In genomic region chr4:89306486-89307184, GRCh38 we compare ENCODE assay signal across 8 cellular contexts. TPM values are rescaled to one million over a fixed set of nuclear protein-coding genes. Genes with fewer than 3 reads are reported as not detected.
DNase-seq lines count a peak whose midpoint lies in the region; ATAC-seq and TF ChIP-seq lines count a peak whose summit lies in the region.

No MANE protein-coding gene starts in this region.

- in situ Hi-C loops in G401 (cut with HindIII; ENCODE audit: low sequenced_read_pairs), result no loop called here

- peaks cover 32% of the 10 kb centered on the region for H3K4me1 Mint-ChIP-seq in progenitor cell of endocrine pancreas (ENCODE audit: low read depth)

- DNase-seq in G401 (ENCODE audit: low spot score) (peak; percentile 77), NCI-H82 (lab: John Stamatoyannopoulos, UW) (peak; percentile 78), epithelial cell of proximal tubule (ENCODE audit: low read depth) (no peak), progenitor cell of endocrine pancreas (ENCODE audit: low spot score, unreplicated experiment) (no peak), NCI-H2107 (lab: John Stamatoyannopoulos, UW) (no peak), T-helper 9 cell (no peak)

- no peaks in the 10 kb centered on the region for H3K9me3 Mint-ChIP-seq in progenitor cell of endocrine pancreas (ENCODE audit: low read depth)

- H3K36me3 Mint-ChIP-seq in progenitor cell of endocrine pancreas (ENCODE audit: insufficient read depth), result no peaks in the 10 kb centered on the region

- peak overlapping the region; percentile 85 for H3K4me3 Mint-ChIP-seq in progenitor cell of endocrine pancreas (ENCODE audit: low read depth)

- ATAC-seq in HG03095 (IDR thresholded peaks at IDR 0.05; ENCODE audit: unreplicated experiment) (no peak), HG03439 (IDR thresholded peaks at IDR 0.05; ENCODE audit: unreplicated experiment) (no peak)

- peak overlapping the region; percentile 43 for H3K27ac Mint-ChIP-seq in progenitor cell of endocrine pancreas

- H3K27me3 Mint-ChIP-seq in progenitor cell of endocrine pancreas, result no peaks in the 10 kb centered on the region

- TF ChIP-seq CTCF in epithelial cell of proximal tubule (conservative IDR thresholded peaks at IDR 0.05; ENCODE audit: low read depth, low read length), result no peak
- TF ChIP-seq CTCF in progenitor cell of endocrine pancreas (IDR thresholded peaks at IDR 0.05; ENCODE audit: unreplicated experiment), result no peak

- H3K4me3 ChIP-seq in epithelial cell of proximal tubule (ENCODE audit: low read depth, low read length), result peak overlapping the region; percentile 92

RNA-seq across cellular contexts. Expression of gene GPRIN3, which starts 1.0 kb away (rescaled TPM):
- total RNA-seq in G401 (2014; rRNA removed; shearing (Covaris generic)), result 0.55 and 1.5 TPM in 2 replicates
- total RNA-seq in epithelial cell of proximal tubule, result 0.94 and 2.0 TPM in 2 replicates
- 14.8 and 16.0 TPM in 2 replicates for total RNA-seq in progenitor cell of endocrine pancreas

Comparison
In these comparisons a context has a peak if more than half of its experiments do, and no peak if none do; other contexts are left out.
1. DNase-seq: peak in G401 (single experiment) and NCI-H82 (single experiment); none in epithelial cell of proximal tubule (single experiment), progenitor cell of endocrine pancreas (single experiment), NCI-H2107 (single experiment) and T-helper 9 cell (single experiment).